Comparison of ENCODE assay signal across 17 cellular contexts in the genomic region with DNA sequence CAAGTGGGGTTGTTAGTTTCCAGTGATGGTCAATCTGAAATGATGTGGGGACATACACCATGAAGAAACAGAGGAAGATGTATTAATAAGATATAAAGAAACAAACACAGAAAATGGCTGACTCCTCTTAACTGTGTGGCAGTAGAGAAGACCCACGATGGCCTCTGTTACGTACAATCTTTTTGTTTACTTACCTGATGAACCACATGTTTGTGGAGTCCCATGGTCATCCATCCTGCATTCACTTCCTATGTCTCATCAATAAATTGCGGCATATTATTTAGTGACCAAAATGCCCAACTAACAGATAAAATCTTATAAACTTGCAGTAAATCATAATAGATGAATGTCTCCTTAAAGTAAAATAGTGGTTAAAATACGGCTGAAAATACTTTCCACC.
DNase-seq lines count a peak whose midpoint lies in the region; ATAC-seq and TF ChIP-seq lines count a peak whose summit lies in the region.
"Had no signal": no experiment of that assay in that cellular context is flagged by ENCODE, and none has a peak within 500 bp of the region (broad histone marks: within the 10 kb centered on the region; RNA-seq: fewer than 3 reads in every experiment).

No MANE protein-coding gene starts in this region.

- peak overlapping the region; percentile 76 for H2AFZ ChIP-seq in PC-3 (ENCODE audit: low read length)

- H3K27me3 ChIP-seq in PC-3 (ENCODE audit: low read length), result no peaks in the 10 kb centered on the region
- H3K27me3 ChIP-seq in BE2C, result no peaks in the 10 kb centered on the region
- H3K27me3 ChIP-seq: BLaER1 treated with 17β-estradiol and CSF1 and Interleukin-3, amounts not matched to agents 10 nM and 100 nM had no signal

- H3K9me3 ChIP-seq in PC-3 (ENCODE audit: low read length) (no peaks in the 10 kb centered on the region), BE2C (no peaks in the 10 kb centered on the region)
- H3K9me3 ChIP-seq: Caco-2 had no signal

- H3K36me3 Mint-ChIP-seq in glutamatergic neuron (ENCODE audit: unreplicated experiment) (peaks cover 15% of the 10 kb centered on the region), Calu3 (ENCODE audit: insufficient read depth, unreplicated experiment) (no peaks in the 10 kb centered on the region)
- H3K36me3 Mint-ChIP-seq: CD8-positive, alpha-beta T cell had no signal

- DNase-seq in PC-3 (peak; percentile 73), glutamatergic neuron (no peak), left colon (no peak), BE2C (no peak), Calu3 (no peak)
- DNase-seq: 8988T; ACHN; Caco-2; CD4-positive, alpha-beta T cell; CD8-positive, alpha-beta T cell; DMS 273 treated with DMSO at 0.1 percent for 48 hours; DMS153; DMS53; DMS79 treated with DMSO at 0.1 percent for 48 hours; GF-D8 had no signal

- TF ChIP-seq CTCF in PC-3 (conservative IDR thresholded peaks at IDR 0.05; ENCODE audit: low read depth, low read length) (no peak), glutamatergic neuron (IDR thresholded peaks at IDR 0.05; ENCODE audit: partially characterized antibody, unreplicated experiment) (no peak), BE2C (IDR thresholded peaks at IDR 0.05; ENCODE audit: low read depth, low read length) (no peak), Calu3 (IDR thresholded peaks at IDR 0.05; ENCODE audit: unreplicated experiment) (no peak)

- CTCF ChIA-PET in PC-3 (lab: Charles Lee) (no interaction called here), Calu3 (lab: Charles Lee) (no interaction called here)

- intact Hi-C loops in PC-3 (cut with micrococcal nuclease) (no loop called here), left colon (cut with DNase I, micrococcal nuclease) (no loop called here), Calu3 (cut with micrococcal nuclease; ENCODE audit: unreplicated experiment) (no loop called here)

- POLR2A ChIA-PET in PC-3 (lab: Charles Lee; ENCODE audit: unreplicated experiment), result no interaction called here

- peak overlapping the region; percentile 27; the same call in 1 of the 2 replicates for H3K9ac ChIP-seq in PC-3 (ENCODE audit: low read length)
- H3K9ac ChIP-seq: BLaER1 treated with 17β-estradiol and CSF1 and Interleukin-3, amounts not matched to agents 10 nM and 100 nM had no signal

- BruUV-seq in PC-3 (replicated peaks; lab: Mats Ljungman, UMichigan) (no TSS peak), Calu3 (replicated peaks; lab: Mats Ljungman, UMichigan) (no TSS peak)

- peaks cover 25% of the 10 kb centered on the region for H3K4me1 ChIP-seq in PC-3 (ENCODE audit: insufficient read depth, low read length)
- no peaks in the 10 kb centered on the region for H3K4me1 ChIP-seq in BE2C
- H3K4me1 ChIP-seq: Caco-2 had no signal

- no peak overlapping the region for H3K4me3 Mint-ChIP-seq in glutamatergic neuron (ENCODE audit: unreplicated experiment)
- no peak overlapping the region for H3K4me3 Mint-ChIP-seq in Calu3 (ENCODE audit: low read depth, unreplicated experiment)
- H3K4me3 Mint-ChIP-seq: CD4-positive, alpha-beta T cell; CD8-positive, alpha-beta T cell had no signal

- H3K27ac ChIP-seq in PC-3 (ENCODE audit: low read length), result peak overlapping the region; percentile 51
- H3K27ac ChIP-seq: BLaER1 treated with 17β-estradiol and CSF1 and Interleukin-3, amounts not matched to agents 10 nM and 100 nM; C4-2B had no signal

- ATAC-seq in PC-3 (peak; percentile 64), left colon (no peak)
- ATAC-seq: CD8-positive, alpha-beta T cell had no signal

- H3K79me2 ChIP-seq in PC-3 (ENCODE audit: low read length), result no peaks in the 10 kb centered on the region

- H3K27me3 Mint-ChIP-seq in glutamatergic neuron (ENCODE audit: unreplicated experiment), result no peaks in the 10 kb centered on the region
- H3K27me3 Mint-ChIP-seq in Calu3 (ENCODE audit: unreplicated experiment), result no peaks in the 10 kb centered on the region
- H3K27me3 Mint-ChIP-seq: CD4-positive, alpha-beta T cell had no signal

- H3K9me3 Mint-ChIP-seq in glutamatergic neuron (ENCODE audit: unreplicated experiment) (peaks cover 4% of the 10 kb centered on the region), Calu3 (ENCODE audit: low read depth, unreplicated experiment) (peaks cover 11% of the 10 kb centered on the region)

- H3K4me2 ChIP-seq in PC-3 (ENCODE audit: low read length), result peak overlapping the region; percentile 32

- H3K4me1 Mint-ChIP-seq in glutamatergic neuron (ENCODE audit: low read depth, unreplicated experiment), result peaks cover 5% of the 10 kb centered on the region
- H3K4me1 Mint-ChIP-seq in Calu3 (ENCODE audit: low read depth, unreplicated experiment), result no peaks in the 10 kb centered on the region

- peak overlapping the region; percentile 65 for H3K27ac Mint-ChIP-seq in glutamatergic neuron (ENCODE audit: unreplicated experiment)
- no peak overlapping the region for H3K27ac Mint-ChIP-seq in Calu3 (ENCODE audit: unreplicated experiment)
- H3K27ac Mint-ChIP-seq: CD4-positive, alpha-beta T cell; CD8-positive, alpha-beta T cell had no signal

- H3F3A ChIP-seq in PC-3 (ENCODE audit: low read length, unreplicated experiment), result no peaks in the 10 kb centered on the region

- H4K20me1 ChIP-seq in PC-3 (ENCODE audit: low read length), result no peaks in the 10 kb centered on the region
- H4K20me1 ChIP-seq: BLaER1 treated with 17β-estradiol and CSF1 and Interleukin-3, amounts not matched to agents 10 nM and 100 nM had no signal

- no peaks in the 10 kb centered on the region for H3K9me2 ChIP-seq in PC-3 (replicated peaks; ENCODE audit: low read length)

- H3K36me3 ChIP-seq in PC-3 (ENCODE audit: low read depth, low read length), result no peaks in the 10 kb centered on the region
- no peaks in the 10 kb centered on the region for H3K36me3 ChIP-seq in BE2C
- H3K36me3 ChIP-seq: BLaER1 treated with 17β-estradiol and CSF1 and Interleukin-3, amounts not matched to agents 10 nM and 100 nM had no signal

- H3K4me3 ChIP-seq in PC-3 (ENCODE audit: low read length) (no peak overlapping the region), BE2C (ENCODE audit: low read depth, low read length) (no peak overlapping the region)
- H3K4me3 ChIP-seq: BLaER1 treated with 17β-estradiol and CSF1 and Interleukin-3, amounts not matched to agents 10 nM and 100 nM had no signal
